ENCODE assay signal across 1 cellular context in the genomic region with DNA sequence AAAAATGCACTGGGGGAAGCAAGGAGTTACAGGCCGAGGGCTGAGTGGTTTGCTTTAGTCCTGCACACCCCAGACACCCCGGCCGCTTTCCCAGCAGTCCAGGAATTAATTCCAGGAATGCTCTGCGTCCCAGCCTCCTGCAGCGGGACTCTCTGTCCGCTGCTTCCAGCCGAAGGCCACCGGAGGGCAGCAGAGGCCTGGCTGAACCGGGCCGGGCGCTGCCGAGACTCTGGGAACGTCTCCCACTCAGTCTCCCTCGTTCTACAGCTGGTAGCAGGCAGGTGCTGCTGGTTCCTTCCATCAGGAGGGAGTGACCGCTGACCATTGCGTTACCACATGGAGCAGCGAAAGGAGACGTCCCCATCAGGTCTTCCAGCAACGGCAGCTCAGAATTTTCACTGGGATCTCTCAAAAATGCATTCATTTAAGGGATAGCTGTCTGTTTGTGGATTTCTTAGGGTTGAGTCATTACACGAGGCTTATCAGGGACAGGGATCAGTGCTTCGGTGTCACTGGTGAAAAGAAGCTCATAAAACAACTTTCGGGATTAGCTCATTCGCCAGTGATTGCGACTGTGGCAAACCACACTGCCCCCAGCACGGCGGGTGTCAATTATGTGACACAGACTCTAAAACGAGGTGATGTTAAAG.
TF ChIP-seq lines count a peak whose summit lies in the region.

No MANE protein-coding gene starts in this region.

TF ChIP-seq in K562, 482 proteins besides CTCF, POLR2A, EP300 and RAD21 (continued from another document and continues in another):
- TF ChIP-seq PBX2 (CRISPR knock-in tag; IDR thresholded peaks at IDR 0.05; ENCODE audit: low read depth) = no peak
- TF ChIP-seq PBX2 (tag; conservative IDR thresholded peaks at IDR 0.05; ENCODE audit: low read depth) = peak; percentile 50
- TF ChIP-seq CREB3 (tag; conservative IDR thresholded peaks at IDR 0.05; ENCODE audit: low read depth) = no peak
- TF ChIP-seq OTX1 (CRISPR knock-in tag; IDR thresholded peaks at IDR 0.05) = no peak
- no peak for TF ChIP-seq ZNF766 (CRISPR knock-in tag; conservative IDR thresholded peaks at IDR 0.05)
- TF ChIP-seq PKNOX1 (IDR thresholded peaks at IDR 0.05) = peak; percentile 68; the same call in 1 of the 2 replicates
- peak; percentile 53; the same call in 1 of the 2 replicates for TF ChIP-seq JUND (IDR thresholded peaks at IDR 0.05; ENCODE audit: borderline replicate concordance, low read depth, low read length)
- peak; percentile 52; the same call in 2 of the 3 replicates for TF ChIP-seq JUND (tag; IDR thresholded peaks at IDR 0.05; ENCODE audit: borderline replicate concordance, low read depth, low read length)
- no peak for TF ChIP-seq MCM2 (IDR thresholded peaks at IDR 0.05; ENCODE audit: low read depth)
- TF ChIP-seq RBM25 (IDR thresholded peaks at IDR 0.05; ENCODE audit: low read depth, low read length, severe bottlenecking) = no peak
- TF ChIP-seq FUS (optimal IDR thresholded peaks at IDR 0.05; ENCODE audit: low read depth, low read length) = no peak
- peak; percentile 74; the same call in 1 of the 2 replicates for TF ChIP-seq L3MBTL2 (IDR thresholded peaks at IDR 0.05)
- peak; percentile 81 for TF ChIP-seq DEAF1 (CRISPR knock-in tag; IDR thresholded peaks at IDR 0.05)
- TF ChIP-seq NFYB (IDR thresholded peaks at IDR 0.05; ENCODE audit: extremely low read depth, insufficient read length) = no peak
- TF ChIP-seq PATZ1 (CRISPR knock-in tag; IDR thresholded peaks at IDR 0.05; ENCODE audit: borderline replicate concordance) = no peak
- peak; percentile 76 for TF ChIP-seq MEIS2 (IDR thresholded peaks at IDR 0.05; ENCODE audit: partially characterized antibody)
- TF ChIP-seq HDAC6 (IDR thresholded peaks at IDR 0.05; ENCODE audit: low read depth, low read length) = no peak
- TF ChIP-seq HSF4 (CRISPR knock-in tag; IDR thresholded peaks at IDR 0.05; ENCODE audit: borderline replicate concordance) = no peak
- peak; percentile 3 for TF ChIP-seq ZFP36 (IDR thresholded peaks at IDR 0.05; ENCODE audit: low read depth, low read length, partially characterized antibody)
- peak in 1 of 2 experiments; percentile 72; a peak in 1 of 4 replicates for TF ChIP-seq TEAD1 (CRISPR knock-in tag; IDR thresholded peaks at IDR 0.05)
- TF ChIP-seq ZNF445 (CRISPR knock-in tag; IDR thresholded peaks at IDR 0.05; ENCODE audit: low read depth) = no peak
- TF ChIP-seq CTBP1 (IDR thresholded peaks at IDR 0.05; ENCODE audit: borderline replicate concordance) = peak; percentile 74; the same call in 1 of the 2 replicates
- TF ChIP-seq ARID4B (CRISPR knock-in tag; IDR thresholded peaks at IDR 0.05) = 0 out of 2 replicates have a peak, but pooled peaks have one; percentile 35
- TF ChIP-seq HNRNPK (IDR thresholded peaks at IDR 0.05; ENCODE audit: low read depth, low read length, poor library complexity, severe bottlenecking) = no peak
- TF ChIP-seq JUN (IDR thresholded peaks at IDR 0.05; ENCODE audit: borderline replicate concordance, low read depth, low read length) = 0 out of 2 replicates have a peak, but pooled peaks have one; percentile 15
- no peak for TF ChIP-seq JUN (CRISPR knock-in tag; IDR thresholded peaks at IDR 0.05; ENCODE audit: borderline replicate concordance)
- TF ChIP-seq MCM5 (IDR thresholded peaks at IDR 0.05; ENCODE audit: low read depth) = no peak
- TF ChIP-seq CHD1 (IDR thresholded peaks at IDR 0.05; ENCODE audit: low read length) = no peak
- no peak for TF ChIP-seq EWSR1 (IDR thresholded peaks at IDR 0.05; ENCODE audit: borderline replicate concordance, low read depth, partially characterized antibody)
- TF ChIP-seq SNIP1 (IDR thresholded peaks at IDR 0.05; ENCODE audit: low read depth) = no peak
- no peak for TF ChIP-seq ZBTB34 (CRISPR knock-in tag; IDR thresholded peaks at IDR 0.05)
- no peak for TF ChIP-seq SMAD1 (IDR thresholded peaks at IDR 0.05; ENCODE audit: low read depth, low read length, partially characterized antibody)
- TF ChIP-seq DPF2 (IDR thresholded peaks at IDR 0.05) = 0 out of 2 replicates have a peak, but pooled peaks have one; percentile 32
- TF ChIP-seq SMARCA4 (IDR thresholded peaks at IDR 0.05) = peak; percentile 29; the same call in 1 of the 2 replicates
- peak; percentile 80 for TF ChIP-seq ATF3 (IDR thresholded peaks at IDR 0.05)
- TF ChIP-seq ATF3 (CRISPR knock-in tag; conservative IDR thresholded peaks at IDR 0.05) = no peak
- no peak for TF ChIP-seq PML (IDR thresholded peaks at IDR 0.05; ENCODE audit: low read length)
- TF ChIP-seq CBX8 (IDR thresholded peaks at IDR 0.05; ENCODE audit: borderline replicate concordance, extremely low read depth, low read depth, low read length, poor library complexity, severe bottlenecking) = no peak
